Comparison of ENCODE assay signal across 1 cellular context in genomic region chr10:15877836-15878576, GRCh38.
TF ChIP-seq lines count a peak whose summit lies in the region.

No MANE protein-coding gene starts in this region.

TF ChIP-seq in GM12878, 131 proteins besides CTCF, POLR2A, EP300 and RAD21:
- no peak for TF ChIP-seq EGR1 (IDR thresholded peaks at IDR 0.05; ENCODE audit: borderline replicate concordance in 1 of 2, low read depth in 2 of 2, low read length in 2 of 2)
- 0 out of 2 replicates have a peak, but pooled peaks have one; percentile 22 for TF ChIP-seq YY1 (IDR thresholded peaks at IDR 0.05; ENCODE audit: low read depth, low read length)
- no peak for TF ChIP-seq RAD51 (IDR thresholded peaks at IDR 0.05)
